Comparison of ENCODE assay signal across 17 cellular contexts in genomic region chr19:43005841-43006240, GRCh38. TPM values are rescaled to one million over a fixed set of nuclear protein-coding genes. Genes with fewer than 3 reads are reported as not detected.
"Had no signal": no experiment of that assay in that cellular context is flagged by ENCODE, and none has a peak within 500 bp of the region (broad histone marks: within the 10 kb centered on the region; RNA-seq: fewer than 3 reads in every experiment).

No MANE protein-coding gene starts in this region.

RNA-seq across cellular contexts. Expression of gene PSG11, which starts 20.4 kb away (rescaled TPM):
- total RNA-seq: activated naive CD4-positive, alpha-beta T cell treated with anti-CD3 and anti-CD28 coated beads for 36 hours; activated naive CD8-positive, alpha-beta T cell treated with anti-CD3 and anti-CD28 coated beads for 36 hours; activated naive CD8-positive, alpha-beta T cell treated with anti-CD3 and anti-CD28 coated beads, Interleukin-2, amount 10 ng/mL, durations not matched to agents 7 days and 5 days; activated T-cell treated with anti-CD3 and anti-CD28 coated beads, Interleukin-2, amount 50 U/mL, for 4 hours; activated T-cell treated with anti-CD3 and anti-CD28 coated beads, Interleukin-2, amount 50 U/mL, for 72 hours; activated T-helper 1 cell treated with anti-CD3 and anti-CD28 coated beads, Interleukin-12 subunit alpha, Interleukin-12 subunit beta, Interleukin-2, Interleukin-4 antibody, amounts not matched to agents 30 ng/mL and 10 ng/mL and 1 ng/mL, durations not matched to agents 14 hours and 24 hours and 36 hours; activated T-helper 2 cell treated with anti-CD3 and anti-CD28 coated beads, Interferon-gamma antibody, Interleukin-2, Interleukin-4, amounts not matched to agents 10 μg/mL and 5 μg/mL and 100 μg/mL, durations not matched to agents 14 hours and 24 hours and 36 hours; adrenal gland; aorta; ascending aorta; body of pancreas; breast epithelium; bronchial epithelial cell; cardiac muscle cell; cardiac septum; cerebellum had no signal
- polyA plus RNA-seq: adipose tissue, adrenal gland, aorta, cardiac muscle cell had no signal
